Comparison of ENCODE assay signal across 1 cellular context in the genomic region with DNA sequence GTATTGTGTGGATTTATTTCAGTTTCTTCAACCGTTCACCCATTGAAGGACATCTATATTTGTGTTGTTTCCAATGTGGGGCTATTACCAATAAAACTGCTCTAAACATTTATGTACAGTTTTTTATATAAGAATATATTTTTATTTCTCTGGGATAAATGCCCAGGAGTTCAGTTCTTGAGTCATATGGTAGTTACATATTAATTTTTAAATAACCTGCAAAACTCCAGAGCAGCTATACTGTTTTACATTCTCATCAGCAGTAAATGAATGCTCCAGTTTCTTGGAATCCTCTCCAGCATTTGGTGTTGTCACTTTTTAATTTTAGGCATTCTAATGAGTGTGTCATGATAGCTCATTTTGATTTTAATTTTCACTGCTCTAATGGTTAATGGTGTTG.
TF ChIP-seq lines count a peak whose summit lies in the region.

No MANE protein-coding gene starts in this region.

TF ChIP-seq in IMR-90, 13 proteins besides CTCF, POLR2A, EP300 and RAD21:
- TF ChIP-seq BHLHE40 (IDR thresholded peaks at IDR 0.05; ENCODE audit: low read depth, low read length) (no peak), MXI1 (IDR thresholded peaks at IDR 0.05; ENCODE audit: borderline replicate concordance, low read depth, low read length) (no peak), CHD1 (IDR thresholded peaks at IDR 0.05; ENCODE audit: low read depth, low read length) (no peak), MAZ (IDR thresholded peaks at IDR 0.05; ENCODE audit: borderline replicate concordance, low read depth, low read length) (no peak), MAFK (IDR thresholded peaks at IDR 0.05; ENCODE audit: low read depth, low read length) (no peak), RCOR1 (IDR thresholded peaks at IDR 0.05; ENCODE audit: insufficient replicate concordance, low read length) (no peak), FOS (IDR thresholded peaks at IDR 0.05; ENCODE audit: low read depth, low read length) (no peak), NFE2L2 (IDR thresholded peaks at IDR 0.05; ENCODE audit: low read depth, low read length) (no peak), CEBPB (IDR thresholded peaks at IDR 0.05; ENCODE audit: low read depth, low read length) (no peak)
- TF ChIP-seq, protein P1, sequence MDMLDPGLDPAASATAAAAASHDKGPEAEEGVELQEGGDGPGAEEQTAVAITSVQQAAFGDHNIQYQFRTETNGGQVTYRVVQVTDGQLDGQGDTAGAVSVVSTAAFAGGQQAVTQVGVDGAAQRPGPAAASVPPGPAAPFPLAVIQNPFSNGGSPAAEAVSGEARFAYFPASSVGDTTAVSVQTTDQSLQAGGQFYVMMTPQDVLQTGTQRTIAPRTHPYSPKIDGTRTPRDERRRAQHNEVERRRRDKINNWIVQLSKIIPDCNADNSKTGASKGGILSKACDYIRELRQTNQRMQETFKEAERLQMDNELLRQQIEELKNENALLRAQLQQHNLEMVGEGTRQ (IDR thresholded peaks at IDR 0.05; ENCODE audit: low read depth, low read length) = no peak
- TF ChIP-seq, protein P2, sequence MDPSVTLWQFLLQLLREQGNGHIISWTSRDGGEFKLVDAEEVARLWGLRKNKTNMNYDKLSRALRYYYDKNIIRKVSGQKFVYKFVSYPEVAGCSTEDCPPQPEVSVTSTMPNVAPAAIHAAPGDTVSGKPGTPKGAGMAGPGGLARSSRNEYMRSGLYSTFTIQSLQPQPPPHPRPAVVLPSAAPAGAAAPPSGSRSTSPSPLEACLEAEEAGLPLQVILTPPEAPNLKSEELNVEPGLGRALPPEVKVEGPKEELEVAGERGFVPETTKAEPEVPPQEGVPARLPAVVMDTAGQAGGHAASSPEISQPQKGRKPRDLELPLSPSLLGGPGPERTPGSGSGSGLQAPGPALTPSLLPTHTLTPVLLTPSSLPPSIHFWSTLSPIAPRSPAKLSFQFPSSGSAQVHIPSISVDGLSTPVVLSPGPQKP (IDR thresholded peaks at IDR 0.05; ENCODE audit: borderline replicate concordance, low read depth, low read length) = no peak
